In the genomic region with DNA sequence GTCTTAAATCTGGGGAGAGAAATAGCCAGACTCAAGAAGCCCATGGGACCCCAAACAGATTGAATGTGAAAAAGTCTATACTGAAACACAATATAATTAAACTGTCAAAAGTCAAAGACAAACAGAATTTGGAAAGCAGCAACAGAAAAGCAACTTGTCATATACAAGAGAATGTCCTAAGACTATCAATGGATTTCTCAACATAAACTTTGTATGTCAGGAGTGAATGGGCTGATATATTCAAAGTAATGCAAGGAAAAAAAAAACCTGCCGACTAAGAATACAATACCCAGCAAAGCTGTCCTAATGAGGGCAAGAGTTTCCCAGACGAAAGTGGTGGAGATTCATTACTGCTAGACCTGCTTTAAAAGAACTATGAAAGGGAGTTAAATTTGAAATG, we compare ENCODE assay signal across 40 cellular contexts.
"Had no signal": no experiment of that assay in that cellular context is flagged by ENCODE, and none has a peak within 500 bp of the region (broad histone marks: within the 10 kb centered on the region; RNA-seq: fewer than 3 reads in every experiment).

No MANE protein-coding gene starts in this region.

- H3K27me3 Mint-ChIP-seq: activated naive CD4-positive, alpha-beta T cell treated with anti-CD3 and anti-CD28 coated beads, Interleukin-2, amount 10 ng/mL, durations not matched to agents 7 days and 5 days; activated naive CD4-positive, alpha-beta T cell treated with anti-CD3 and anti-CD28 coated beads, Interleukin-2, amount 50 U/mL, for 24 hours; activated naive CD8-positive, alpha-beta T cell; activated naive CD8-positive, alpha-beta T cell treated with anti-CD3 and anti-CD28 coated beads for 36 hours; activated naive CD8-positive, alpha-beta T cell treated with anti-CD3 and anti-CD28 coated beads, Interleukin-2, amount 10 ng/mL, durations not matched to agents 7 days and 5 days; activated naive CD8-positive, alpha-beta T cell treated with anti-CD3 and anti-CD28 coated beads, Interleukin-2, amount 50 U/mL, for 24 hours; activated T-cell treated with anti-CD3 and anti-CD28 coated beads, Interleukin-2, amount 50 U/mL, for 24 hours; activated T-helper 17 cell treated with anti-CD3 and anti-CD28 coated beads, Interleukin-2, amount 50 U/mL, for 72 hours; brain; central memory CD8-positive, alpha-beta T cell had no signal

- H3K4me1 ChIP-seq: ascending aorta, body of pancreas, breast epithelium had no signal

- DNase-seq: activated effector memory CD4-positive, alpha-beta T cell treated with anti-CD3 and anti-CD28 coated beads, Interleukin-2, amount 50 U/mL, for 16 hours; activated effector memory CD4-positive, alpha-beta T cell treated with Interleukin-2 at 50 U/mL for 16 hours; activated gamma-delta T cell; activated gamma-delta T cell treated with Interleukin-2 at 50 U/mL for 16 hours; activated naive CD4-positive, alpha-beta T cell; activated naive CD4-positive, alpha-beta T cell treated with anti-CD3 and anti-CD28 coated beads for 36 hours; activated naive CD4-positive, alpha-beta T cell treated with anti-CD3 and anti-CD28 coated beads, Interleukin-2, amount 10 ng/mL, durations not matched to agents 7 days and 5 days; activated naive CD4-positive, alpha-beta T cell treated with anti-CD3 and anti-CD28 coated beads, Interleukin-2, amount 50 U/mL, for 16 hours; activated naive CD4-positive, alpha-beta T cell treated with Interleukin-2 at 50 U/mL for 16 hours; activated naive CD8-positive, alpha-beta T cell treated with anti-CD3 and anti-CD28 coated beads for 36 hours; activated naive CD8-positive, alpha-beta T cell treated with anti-CD3 and anti-CD28 coated beads, Interleukin-2, amount 10 ng/mL, durations not matched to agents 7 days and 5 days; activated naive CD8-positive, alpha-beta T cell treated with anti-CD3 and anti-CD28 coated beads, Interleukin-2, amount 50 U/mL, for 24 hours; activated T-cell treated with anti-CD3 and anti-CD28 coated beads, Interleukin-2, amount 50 U/mL, for 1 hour; activated T-cell treated with anti-CD3 and anti-CD28 coated beads, Interleukin-2, amount 50 U/mL, for 24 hours; activated T-cell treated with anti-CD3 and anti-CD28 coated beads, Interleukin-2, amount 50 U/mL, for 4 hours; activated T-cell treated with anti-CD3 and anti-CD28 coated beads, Interleukin-2, amount 50 U/mL, for 48 hours; activated T-cell treated with anti-CD3 and anti-CD28 coated beads, Interleukin-2, amount 50 U/mL, for 72 hours; adrenal gland; amniotic stem cell; amygdala; anterior cingulate cortex; aorta; body of pancreas; brain microvascular endothelial cell; caudate nucleus; central memory CD4-positive, alpha-beta T cell; cerebellar nuclear complex had no signal

- H3K27me3 ChIP-seq: adrenal gland, ascending aorta, body of pancreas, brain microvascular endothelial cell, breast epithelium, cardiac muscle cell had no signal

- H3K9me3 ChIP-seq: body of pancreas had no signal

- H3K27ac ChIP-seq: adrenal gland, ascending aorta, body of pancreas, brain microvascular endothelial cell, breast epithelium, cardiac muscle cell had no signal

- H3K4me3 ChIP-seq: adrenal gland, ascending aorta, body of pancreas, breast epithelium, cardiac muscle cell had no signal

- H3K4me1 Mint-ChIP-seq: activated naive CD4-positive, alpha-beta T cell treated with anti-CD3 and anti-CD28 coated beads, Interleukin-2, amount 10 ng/mL, durations not matched to agents 7 days and 5 days had no signal

- H3K36me3 ChIP-seq: adrenal gland, ascending aorta, brain microvascular endothelial cell, breast epithelium, cardiac muscle cell had no signal

- ATAC-seq: activated naive CD4-positive, alpha-beta T cell treated with anti-CD3 and anti-CD28 coated beads, Interleukin-2, amount 50 U/mL, for 72 hours; activated naive CD8-positive, alpha-beta T cell treated with anti-CD3 and anti-CD28 coated beads, Interleukin-2, amount 50 U/mL, for 24 hours; activated T-cell treated with anti-CD3 and anti-CD28 coated beads, Interleukin-2, amount 50 U/mL, for 4 hours; activated T-cell treated with anti-CD3 and anti-CD28 coated beads, Interleukin-2, amount 50 U/mL, for 72 hours; activated T-helper 17 cell treated with anti-CD3 and anti-CD28 coated beads, Interleukin-2, amount 50 U/mL, for 72 hours; body of pancreas had no signal

- H3K27ac Mint-ChIP-seq: activated naive CD4-positive, alpha-beta T cell treated with anti-CD3 and anti-CD28 coated beads for 36 hours; activated naive CD4-positive, alpha-beta T cell treated with anti-CD3 and anti-CD28 coated beads, Interleukin-2, amount 10 ng/mL, durations not matched to agents 7 days and 5 days; activated naive CD4-positive, alpha-beta T cell treated with anti-CD3 and anti-CD28 coated beads, Interleukin-2, amount 50 U/mL, for 24 hours; activated naive CD4-positive, alpha-beta T cell treated with anti-CD3 and anti-CD28 coated beads, Interleukin-2, amount 50 U/mL, for 72 hours; activated naive CD8-positive, alpha-beta T cell; activated naive CD8-positive, alpha-beta T cell treated with anti-CD3 and anti-CD28 coated beads for 36 hours; activated naive CD8-positive, alpha-beta T cell treated with anti-CD3 and anti-CD28 coated beads, Interleukin-2, amount 10 ng/mL, durations not matched to agents 7 days and 5 days; activated naive CD8-positive, alpha-beta T cell treated with anti-CD3 and anti-CD28 coated beads, Interleukin-2, amount 50 U/mL, for 24 hours; activated T-cell treated with anti-CD3 and anti-CD28 coated beads, Interleukin-2, amount 50 U/mL, for 24 hours; activated T-cell treated with anti-CD3 and anti-CD28 coated beads, Interleukin-2, amount 50 U/mL, for 72 hours; activated T-helper 1 cell treated with anti-CD3 and anti-CD28 coated beads, Interleukin-12 subunit alpha, Interleukin-12 subunit beta, Interleukin-2, Interleukin-4 antibody, amounts not matched to agents 30 ng/mL and 10 ng/mL and 1 ng/mL, durations not matched to agents 14 hours and 24 hours and 36 hours; activated T-helper 2 cell treated with anti-CD3 and anti-CD28 coated beads, Interferon-gamma antibody, Interleukin-2, Interleukin-4, amounts not matched to agents 10 μg/mL and 5 μg/mL and 100 μg/mL, durations not matched to agents 14 hours and 24 hours and 36 hours; brain had no signal

- FAIRE-seq: astrocyte, bronchial epithelial cell had no signal

- H3K4me3 Mint-ChIP-seq: activated naive CD4-positive, alpha-beta T cell treated with anti-CD3 and anti-CD28 coated beads for 36 hours; activated naive CD4-positive, alpha-beta T cell treated with anti-CD3 and anti-CD28 coated beads, Interleukin-2, amount 10 ng/mL, durations not matched to agents 7 days and 5 days; activated naive CD4-positive, alpha-beta T cell treated with anti-CD3 and anti-CD28 coated beads, Interleukin-2, amount 50 U/mL, for 24 hours; activated naive CD8-positive, alpha-beta T cell; activated naive CD8-positive, alpha-beta T cell treated with anti-CD3 and anti-CD28 coated beads for 36 hours; activated naive CD8-positive, alpha-beta T cell treated with anti-CD3 and anti-CD28 coated beads, Interleukin-2, amount 10 ng/mL, durations not matched to agents 7 days and 5 days; activated naive CD8-positive, alpha-beta T cell treated with anti-CD3 and anti-CD28 coated beads, Interleukin-2, amount 50 U/mL, for 24 hours; activated T-cell treated with anti-CD3 and anti-CD28 coated beads, Interleukin-2, amount 50 U/mL, for 24 hours; activated T-cell treated with anti-CD3 and anti-CD28 coated beads, Interleukin-2, amount 50 U/mL, for 4 hours; activated T-cell treated with anti-CD3 and anti-CD28 coated beads, Interleukin-2, amount 50 U/mL, for 72 hours; activated T-helper 1 cell treated with anti-CD3 and anti-CD28 coated beads, Interleukin-12 subunit alpha, Interleukin-12 subunit beta, Interleukin-2, Interleukin-4 antibody, amounts not matched to agents 30 ng/mL and 10 ng/mL and 1 ng/mL, durations not matched to agents 14 hours and 24 hours and 36 hours; activated T-helper 17 cell treated with anti-CD3 and anti-CD28 coated beads, Interleukin-2, amount 50 U/mL, for 72 hours; brain; central memory CD8-positive, alpha-beta T cell had no signal
